In genomic region chr7:150487625-150488024, GRCh38 we compare ENCODE assay signal across 20 cellular contexts. TPM values are rescaled to one million over a fixed set of nuclear protein-coding genes. Genes with fewer than 3 reads are reported as not detected.
"Had no signal": no experiment of that assay in that cellular context is flagged by ENCODE, and none has a peak within 500 bp of the region (broad histone marks: within the 10 kb centered on the region; RNA-seq: fewer than 3 reads in every experiment).

No MANE protein-coding gene starts in this region.

- H3K27me3 Mint-ChIP-seq: dendritic cell treated with granulocyte-macrophage colony-stimulating factor and Interleukin-4, amounts not matched to agents 40 ng/mL and 50 ng/mL, for 4 days; effector memory CD8-positive, alpha-beta T cell; naive thymus-derived CD8-positive, alpha-beta T cell had no signal

- H3K27ac Mint-ChIP-seq: neural progenitor cell, progenitor cell of endocrine pancreas had no signal

- ATAC-seq: effector memory CD8-positive, alpha-beta T cell; gastroesophageal sphincter; left lobe of liver; naive thymus-derived CD8-positive, alpha-beta T cell; pancreas; right cardiac atrium; upper lobe of right lung had no signal

- H3K9me3 Mint-ChIP-seq: dendritic cell treated with granulocyte-macrophage colony-stimulating factor and Interleukin-4, amounts not matched to agents 40 ng/mL and 50 ng/mL, for 4 days; effector memory CD8-positive, alpha-beta T cell had no signal

- FAIRE-seq: colon, pancreas, small intestine had no signal

- H3K4me3 Mint-ChIP-seq: dendritic cell treated with granulocyte-macrophage colony-stimulating factor and Interleukin-4, amounts not matched to agents 40 ng/mL and 50 ng/mL, for 4 days; neural progenitor cell had no signal

- H3K36me3 Mint-ChIP-seq: neural progenitor cell had no signal

- DNase-seq: effector memory CD8-positive, alpha-beta T cell; glutamatergic neuron; islet precursor cell; mammary epithelial cell; naive thymus-derived CD8-positive, alpha-beta T cell; occipital lobe; pancreas; right cardiac atrium; small intestine; stimulated activated CD4-positive, alpha-beta T cell treated with anti-CD3 and anti-CD28 coated beads, Interleukin-12 subunit alpha, Interleukin-12 subunit beta, amount 100 ng/mL, for 4 hours; stimulated activated naive CD4-positive, alpha-beta T cell; tibial artery; upper lobe of right lung had no signal

- H3K4me1 Mint-ChIP-seq: neural progenitor cell had no signal

RNA-seq across cellular contexts. Expression of gene GIMAP7, which starts 27.0 kb away (rescaled TPM):
- total RNA-seq: fibroblast of villous mesenchyme, mammary epithelial cell, progenitor cell of endocrine pancreas had no signal

RNA-seq across cellular contexts. Expression of gene GIMAP8, which starts 37.2 kb away (rescaled TPM):
- total RNA-seq: fibroblast of villous mesenchyme, progenitor cell of endocrine pancreas had no signal
